In the genomic region with DNA sequence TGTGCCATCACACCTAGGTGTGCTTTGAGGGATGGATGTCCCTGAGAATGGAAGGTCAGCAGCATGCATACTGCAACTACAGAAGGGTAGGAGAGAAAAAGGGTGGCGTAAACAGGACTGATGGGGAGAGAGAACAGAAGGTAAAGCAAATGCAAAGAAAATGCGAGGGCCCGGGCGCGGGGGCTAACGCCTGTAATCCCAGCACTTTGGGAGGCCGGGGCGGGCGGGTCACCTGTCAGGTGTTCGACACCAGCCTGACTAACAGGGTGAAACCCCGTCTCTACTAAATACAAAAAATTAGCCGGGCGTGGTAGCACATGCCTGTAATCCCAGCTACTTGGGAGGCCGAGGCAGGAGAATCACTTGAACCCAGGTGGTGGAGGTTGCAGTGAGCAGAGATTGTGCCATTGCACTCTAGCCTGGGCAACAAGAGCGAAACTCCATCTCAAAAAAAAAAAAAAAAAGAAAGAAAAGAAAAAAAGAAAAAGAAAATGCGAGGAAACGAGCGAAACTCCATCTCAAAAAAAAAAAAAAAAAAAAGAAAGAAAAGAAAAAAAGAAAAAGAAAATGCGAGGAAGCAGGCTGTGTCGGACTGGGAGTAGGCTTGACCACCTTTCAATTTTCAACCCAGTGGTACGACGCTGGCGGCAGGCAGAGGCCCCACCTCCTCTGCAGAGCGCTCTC, we compare ENCODE assay signal across 8 cellular contexts. TPM values are rescaled to one million over a fixed set of nuclear protein-coding genes. Genes with fewer than 3 reads are reported as not detected.
DNase-seq lines count a peak whose midpoint lies in the region; ATAC-seq, FAIRE-seq and TF ChIP-seq lines count a peak whose summit lies in the region.
"Not testable (repeated sequence)": the region's sequence is repeated elsewhere in the genome, so short reads cannot be mapped to it uniquely, and the experiment has no call there.

No MANE protein-coding gene starts in this region.

- ATAC-seq in GM19438 (IDR thresholded peaks at IDR 0.05; ENCODE audit: low read depth, unreplicated experiment) (peak; percentile 28), HG03159 (IDR thresholded peaks at IDR 0.05; ENCODE audit: unreplicated experiment) (peak; percentile 10)

- H3K9me3 ChIP-seq in astrocyte (ENCODE audit: insufficient read depth, low read depth, low read length); mononuclear cell (ENCODE audit: low read depth, low read length); spleen: not testable (repeated sequence)

- 42 to 46% (median 45%) methylated on average over 24 of the region's 24 CpGs for WGBS in spleen, 5 donors

- not testable (repeated sequence) for TF ChIP-seq CTCF in AG10803 (conservative IDR thresholded peaks at IDR 0.05; ENCODE audit: low read length); RWPE1 (conservative IDR thresholded peaks at IDR 0.05; ENCODE audit: low read depth); astrocyte (IDR thresholded peaks at IDR 0.05; ENCODE audit: insufficient read depth, low read depth, low read length); fibroblast of villous mesenchyme (IDR thresholded peaks at IDR 0.05; ENCODE audit: insufficient read depth, low read depth, low read length); spleen (IDR thresholded peaks at IDR 0.05 in 8 of 11, conservative IDR thresholded peaks at IDR 0.05 in 3 of 11)

- not testable (repeated sequence) for TF ChIP-seq POLR2A in spleen (IDR thresholded peaks at IDR 0.05)

- H2AFZ ChIP-seq in astrocyte (ENCODE audit: low read depth, low read length), result peak overlapping the region; percentile 83

- peak overlapping the region; percentile 94 for H3K27ac Mint-ChIP-seq in astrocyte (ENCODE audit: unreplicated experiment)

- H3K36me3 Mint-ChIP-seq in astrocyte (ENCODE audit: low read depth, unreplicated experiment), result not testable (repeated sequence)

- peak overlapping the region; percentile 89 for H3K4me3 Mint-ChIP-seq in astrocyte (ENCODE audit: unreplicated experiment)

- not testable (repeated sequence) for H3K9me3 Mint-ChIP-seq in astrocyte (ENCODE audit: unreplicated experiment)

- H3K27me3 ChIP-seq in astrocyte (ENCODE audit: insufficient read depth, low read length); mononuclear cell (ENCODE audit: insufficient read depth, low read length); spleen (replicated peaks in 1 of 7): not testable (repeated sequence)

- POLR2A ChIA-PET in RWPE1 (lab: Yijun Ruan, JAX; ENCODE audit: low non-redundant PET), result interaction anchor here (1.0 to 1.3 kb wide), 3 partner anchors 15 to 42 kb away, joined by 3 to 6 read pairs (median 3); no protein-coding TSS in a partner anchor

- peak overlapping the region; percentile 98 for H3K27ac ChIP-seq in RWPE1
- H3K27ac ChIP-seq in astrocyte (ENCODE audit: low read depth, low read length), result peak overlapping the region; percentile 81
- H3K27ac ChIP-seq in spleen, result peak overlapping the region; percentile 95 to 99 (median 97)

- H3K4me3 ChIP-seq in AG10803 (ENCODE audit: low read length), result peak overlapping the region; percentile 91
- H3K4me3 ChIP-seq in astrocyte (ENCODE audit: insufficient read depth, low read depth, low read length), result peak overlapping the region; percentile 70
- peak overlapping the region; percentile 99 for H3K4me3 ChIP-seq in fibroblast of villous mesenchyme (ENCODE audit: low read depth, low read length)
- H3K4me3 ChIP-seq in mononuclear cell (ENCODE audit: low read length), result peak overlapping the region; percentile 98
- peak overlapping the region; percentile 76 to 98 (median 88) for H3K4me3 ChIP-seq in spleen

- not testable (repeated sequence) for H3K4me1 Mint-ChIP-seq in astrocyte (ENCODE audit: low read depth, unreplicated experiment)

- not testable (repeated sequence) for H3K4me1 ChIP-seq in astrocyte (ENCODE audit: insufficient read depth, low read length)
- H3K4me1 ChIP-seq in mononuclear cell (ENCODE audit: insufficient read depth, low read length), result peaks cover 30% of the 10 kb centered on the region
- H3K4me1 ChIP-seq in spleen, result peaks cover 14 to 47% (median 36%) of the 10 kb centered on the region in 6 donors

- peaks cover 44% of the 10 kb centered on the region for H3K79me2 ChIP-seq in astrocyte (ENCODE audit: insufficient read depth, low read length)

- intact Hi-C loops in spleen (cut with DNase I; ENCODE audit: low total_unique reads), result not testable (repeated sequence)

- peak overlapping the region; percentile 95 for H3K9ac ChIP-seq in astrocyte (ENCODE audit: low read length)

- DNase-seq in AG10803 (ENCODE audit: low read depth); RWPE1 (ENCODE audit: low spot score); astrocyte (ENCODE audit: low read depth); fibroblast of villous mesenchyme (ENCODE audit: low read depth): not testable (repeated sequence)
- peak; percentile 81 for DNase-seq in spleen

- H3K36me3 ChIP-seq in astrocyte (ENCODE audit: insufficient read depth, low read length), result not testable (repeated sequence)
- H3K36me3 ChIP-seq in spleen, result peaks cover 0 to 13% (median 0%) of the 10 kb centered on the region in 6 donors

- H3K27me3 Mint-ChIP-seq in astrocyte (ENCODE audit: low read depth, unreplicated experiment), result not testable (repeated sequence)

- peak overlapping the region; percentile 86 for H3K4me2 ChIP-seq in astrocyte (ENCODE audit: low read length)

- H4K20me1 ChIP-seq in astrocyte (ENCODE audit: insufficient read depth, low read length), result peaks cover 34% of the 10 kb centered on the region

- CTCF ChIA-PET in RWPE1 (lab: Yijun Ruan, JAX), result interaction anchor here (0.6 to 1.0 kb wide), 2 partner anchors 55 to 205 kb away, joined by 4 to 11 read pairs; no protein-coding TSS in a partner anchor

- not testable (repeated sequence) for FAIRE-seq in astrocyte (lab: Jason Lieb, UNC)

RNA-seq across cellular contexts. Expression of a gene that starts 1.2 kb away (rescaled TPM):
- total RNA-seq in astrocyte (174 and 192 TPM in 2 replicates), fibroblast of villous mesenchyme (103 and 128 TPM in 2 replicates), mononuclear cell (24.5 TPM), spleen (100 to 1,000 TPM; 104 to 135 (median 123) TPM)
- 10 to 100 TPM; 24.4 to 42.4 (median 34.3) TPM for polyA plus RNA-seq in spleen

RNA-seq across cellular contexts. Expression of a gene that starts 50.4 kb away (rescaled TPM):
- 37.6 and 38.7 TPM in 2 replicates for total RNA-seq in astrocyte
- total RNA-seq in fibroblast of villous mesenchyme, result 9.9 and 12.2 TPM in 2 replicates
- total RNA-seq in mononuclear cell, result 1.7 TPM
- 1 to 10 TPM; 3.0 to 6.5 (median 4.7) TPM for total RNA-seq in spleen
- polyA plus RNA-seq in spleen, result under 1 TPM; 0.33 to 0.99 (median 0.49) TPM
